Comparison of ENCODE assay signal across 8 cellular contexts in the genomic region with DNA sequence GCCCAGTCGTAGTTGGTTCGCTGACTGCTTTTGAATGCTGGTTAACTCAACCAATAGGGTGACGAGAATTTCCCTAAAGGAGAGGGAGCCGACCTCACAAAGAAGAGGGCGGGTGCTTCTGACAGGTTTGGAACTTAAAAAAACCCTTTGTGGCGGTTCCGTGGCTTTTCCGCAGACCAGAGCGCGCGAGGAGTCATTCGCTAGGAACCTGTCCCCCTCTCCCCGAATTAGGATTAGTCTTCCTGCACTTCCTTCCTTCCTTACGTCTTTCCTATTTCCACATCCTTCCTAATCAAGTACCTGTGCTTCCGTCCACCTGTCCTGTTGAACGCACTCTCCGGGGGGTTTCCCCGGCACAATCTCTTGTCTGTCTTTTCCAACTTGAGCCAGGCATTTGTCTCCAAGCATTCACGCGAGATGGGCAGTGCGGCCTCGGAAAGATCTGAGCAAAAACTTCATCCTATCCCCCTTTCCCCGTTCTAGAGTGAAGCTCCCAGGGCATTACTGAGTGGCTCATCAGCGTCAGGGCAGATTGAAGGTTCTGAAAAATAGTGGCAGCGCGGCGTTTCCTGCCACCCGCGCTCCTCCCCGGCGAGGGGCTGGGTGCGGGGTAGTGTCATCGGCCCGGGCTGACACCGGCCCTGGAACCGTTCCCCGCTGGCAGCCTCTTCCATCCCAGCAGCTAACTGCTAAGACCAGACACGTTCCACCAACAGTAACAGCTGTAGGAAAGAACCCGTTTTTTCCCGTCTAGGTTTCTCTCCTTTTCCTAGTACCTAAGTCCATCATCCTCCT. TPM values are rescaled to one million over a fixed set of nuclear protein-coding genes. Genes with fewer than 3 reads are reported as not detected.
DNase-seq lines count a peak whose midpoint lies in the region; ATAC-seq, FAIRE-seq and TF ChIP-seq lines count a peak whose summit lies in the region.

No MANE protein-coding gene starts in this region.

- POLR2A ChIA-PET in HepG2 (lab: Yijun Ruan, JAX) = interaction anchor here (0.8 to 2.4 kb wide), 8 partner anchors 9 to 223 kb away, joined by 3 to 7 read pairs (median 5); no protein-coding TSS in a partner anchor

- H3K27me3 ChIP-seq in HepG2 (ENCODE audit: control insufficient read depth in 1 of 2, insufficient read depth in 2 of 2, low read length in 2 of 2) = no peaks in the 10 kb centered on the region; a peak in 2 of 5 replicates

- peaks cover 30% of the 10 kb centered on the region for H3K4me1 ChIP-seq in HepG2 (ENCODE audit: insufficient read depth, low read length)

- H3K27ac ChIP-seq in C4-2B (peak overlapping the region; percentile 93), HepG2 (ENCODE audit: extremely low read length, insufficient read depth, low read length) (peak overlapping the region; percentile 53)

- peak; percentile 74 to 86 for TF ChIP-seq POLR2A in HepG2 (IDR thresholded peaks at IDR 0.05; ENCODE audit: insufficient read depth in 1 of 2, low read depth in 2 of 2, low read length in 2 of 2)

- H3K4me3 ChIP-seq in HepG2 (replicated peaks in 1 of 3; ENCODE audit: insufficient read depth in 1 of 3, low read depth in 2 of 3, low read length in 3 of 3) = peak overlapping the region; percentile 83 to 92 (median 91)

- no peak for TF ChIP-seq RAD21 in HepG2 (CRISPR knock-in tag; IDR thresholded peaks at IDR 0.05)

- FAIRE-seq in HepG2 (lab: Jason Lieb, UNC) = peak; percentile 72

- H3K36me3 ChIP-seq in HepG2 (replicated peaks in 1 of 2; ENCODE audit: control insufficient read depth in 1 of 2, insufficient read depth in 2 of 2, low read length in 2 of 2) = no peaks in the 10 kb centered on the region

- no peaks in the 10 kb centered on the region for H3K9me3 ChIP-seq in HepG2 (ENCODE audit: low read length)

- no peak for TF ChIP-seq CTCF in C4-2B (conservative IDR thresholded peaks at IDR 0.05)
- TF ChIP-seq CTCF in HepG2 (CRISPR knock-in tag; IDR thresholded peaks at IDR 0.05) = no peak

- intact Hi-C loops in HepG2 (cut with micrococcal nuclease; ENCODE audit: unreplicated experiment) = loop anchor here (1.0 to 5.0 kb wide), 5 partner anchors 10 to 345 kb away; no protein-coding TSS in a partner anchor

- CTCF ChIA-PET in HepG2 (lab: Yijun Ruan, JAX; ENCODE audit: low intra/inter-chr PET ratio, low total read pairs) = no interaction called here

- TSS peak; percentile 69 for BruUV-seq in HepG2 (replicated peaks; lab: Mats Ljungman, UMichigan)

- in situ Hi-C loops in HepG2 (cut with HindIII; ENCODE audit: extremely low pct_ligation_motif_present, low pct_unique_long_range_greater_than_20kb) = loop anchor here (10.0 kb wide), 2 partner anchors 218 to 298 kb away; no protein-coding TSS in a partner anchor

- H3K4me2 ChIP-seq in HepG2 (ENCODE audit: low read depth, low read length) = peak overlapping the region; percentile 93

- DNase-seq in NCI-H748 treated with DMSO at 0.1 percent for 48 hours (lab: John Stamatoyannopoulos, UW) (peak; percentile 96), dermis microvascular lymphatic vessel endothelial cell (ENCODE audit: low read depth in 2 of 2) (peak; percentile 94 to 97), HepG2 (ENCODE audit: low spot score) (peak; percentile 97)
- DNase-seq in activated CD4-positive, alpha-beta T cell treated with anti-CD3 and anti-CD28 coated beads, Interleukin-2, amount 50 U/mL, for 4 hours = peak; percentile 69 to 76
- DNase-seq in stimulated activated CD4-positive, alpha-beta T cell treated with anti-CD3 and anti-CD28 coated beads, Interleukin-4, amount 100 ng/mL, for 1 hour = peak; percentile 66

- peaks cover 26% of the 10 kb centered on the region for H3K79me2 ChIP-seq in HepG2 (ENCODE audit: insufficient read depth, low read length)

- H4K20me1 ChIP-seq in HepG2 (ENCODE audit: insufficient read depth, low read length) = no peaks in the 10 kb centered on the region; the same call in 1 of the 2 replicates

- TF ChIP-seq EP300 in HepG2 (IDR thresholded peaks at IDR 0.05; ENCODE audit: low read depth in 2 of 2, low read length in 2 of 2) = peak in 1 of 2 experiments; percentile 19; a peak in 1 of 4 replicates
- TF ChIP-seq EP300 in HepG2 (CRISPR knock-in tag; IDR thresholded peaks at IDR 0.05; ENCODE audit: borderline replicate concordance) = no peak

- peak; percentile 76 for ATAC-seq in GM19351 (IDR thresholded peaks at IDR 0.05; ENCODE audit: unreplicated experiment)
- ATAC-seq in HG03521 (IDR thresholded peaks at IDR 0.05; ENCODE audit: unreplicated experiment) = peak; percentile 81
- peak; percentile 92 for ATAC-seq in HepG2

- H3K9ac ChIP-seq in HepG2 (ENCODE audit: insufficient read depth, low read depth, low read length) = peak overlapping the region; percentile 77

- peak overlapping the region; percentile 84 for H2AFZ ChIP-seq in HepG2 (ENCODE audit: low read length)

- WGBS in HepG2 (ENCODE audit: low lambda C conversion rate) = 1% methylated on average over 36 of the region's 40 CpGs

TF ChIP-seq in HepG2, 621 proteins besides CTCF, POLR2A, EP300 and RAD21 (continues in another document):
- TF ChIP-seq SRF (IDR thresholded peaks at IDR 0.05; ENCODE audit: low read depth, low read length) (peak; percentile 58; the same call in 1 of the 2 replicates), ZNF232 (CRISPR knock-in tag; IDR thresholded peaks at IDR 0.05; ENCODE audit: borderline replicate concordance) (no peak; the same call in 1 of the 2 replicates), ARHGAP35 (CRISPR knock-in tag; IDR thresholded peaks at IDR 0.05; ENCODE audit: borderline replicate concordance) (no peak), ZBTB3 (CRISPR knock-in tag; IDR thresholded peaks at IDR 0.05; ENCODE audit: borderline replicate concordance, low read depth) (no peak), THAP8 (CRISPR knock-in tag; IDR thresholded peaks at IDR 0.05; ENCODE audit: borderline replicate concordance) (peak; percentile 46; the same call in 1 of the 2 replicates), CAMTA2 (CRISPR knock-in tag; IDR thresholded peaks at IDR 0.05; ENCODE audit: borderline replicate concordance) (peak; percentile 58; the same call in 1 of the 2 replicates), POLR2AphosphoS5 (IDR thresholded peaks at IDR 0.05; ENCODE audit: low read depth, low read length) (peak; percentile 82), SOX5 (CRISPR knock-in tag; IDR thresholded peaks at IDR 0.05; ENCODE audit: borderline replicate concordance) (0 out of 2 replicates have a peak, but pooled peaks have one; percentile 7), ZIK1 (CRISPR knock-in tag; IDR thresholded peaks at IDR 0.05; ENCODE audit: borderline replicate concordance, low read depth) (no peak), SMYD3 (CRISPR knock-in tag; IDR thresholded peaks at IDR 0.05) (no peak), ELF1 (CRISPR knock-in tag; IDR thresholded peaks at IDR 0.05) (no peak)
- TF ChIP-seq, protein P1, sequence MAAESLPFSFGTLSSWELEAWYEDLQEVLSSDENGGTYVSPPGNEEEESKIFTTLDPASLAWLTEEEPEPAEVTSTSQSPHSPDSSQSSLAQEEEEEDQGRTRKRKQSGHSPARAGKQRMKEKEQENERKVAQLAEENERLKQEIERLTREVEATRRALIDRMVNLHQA (CRISPR knock-in tag; IDR thresholded peaks at IDR 0.05) = no peak

RNA-seq across cellular contexts. Expression of gene STXBP5, which starts 1.5 kb away (rescaled TPM):
- total RNA-seq in dermis microvascular lymphatic vessel endothelial cell (15.1 and 17.1 TPM in 2 replicates), HepG2 (2016; rRNA removed; fragmentation: Illumina TruSeq; extraction: Trizol) (19.4 and 21.8 TPM in 2 replicates)
- 3.0 and 4.1 TPM in 2 replicates for total RNA-seq in HepG2 (2016; cell fraction: cytosol; rRNA removed; fragmentation: Illumina TruSeq; extraction: Trizol; ENCODE audit: low read depth)
- total RNA-seq in HepG2 (2016; cell fraction: insoluble cytoplasmic fraction; rRNA removed; fragmentation: Illumina TruSeq; extraction: Trizol) = 18.5 and 18.8 TPM in 2 replicates
- total RNA-seq in HepG2 (2016; cell fraction: membrane; rRNA removed; fragmentation: Illumina TruSeq; extraction: Trizol) = 6.7 and 8.3 TPM in 2 replicates
- total RNA-seq in HepG2 (2016; cell fraction: nucleus; rRNA removed; fragmentation: Illumina TruSeq; extraction: Trizol) = 36.7 and 39.8 TPM in 2 replicates
- polyA plus RNA-seq in HepG2 (2011; rRNA removed) = 8.8 and 9.5 TPM in 2 replicates
- 3.9 and 6.8 TPM in 2 replicates for polyA plus RNA-seq in HepG2 (2011; cell fraction: cytosol; rRNA removed)
- polyA plus RNA-seq in HepG2 (2011; cell fraction: nucleus; rRNA removed) = 7.1 and 11.0 TPM in 2 replicates
- 5.4 and 7.4 TPM in 2 replicates for polyA plus RNA-seq in HepG2 (2012)
- polyA plus RNA-seq in HepG2 (2016; cell fraction: cytosol; fragmentation: Illumina TruSeq; extraction: Trizol; ENCODE audit: low read depth) = 0.29 and 0.48 TPM in 2 replicates
- polyA plus RNA-seq in HepG2 (2016; cell fraction: insoluble cytoplasmic fraction; fragmentation: Illumina TruSeq; extraction: Trizol; ENCODE audit: low read depth) = 10.8 and 12.3 TPM in 2 replicates
- 1.5 and 1.9 TPM in 2 replicates for polyA plus RNA-seq in HepG2 (2016; cell fraction: membrane; fragmentation: Illumina TruSeq; extraction: Trizol; ENCODE audit: low read depth)
- polyA plus RNA-seq in HepG2 (2016; cell fraction: nucleus; fragmentation: Illumina TruSeq; extraction: Trizol; ENCODE audit: insufficient read depth, low read depth) = 14.3 and 16.7 TPM in 2 replicates
- polyA minus RNA-seq in HepG2 (2011; rRNA and poly(A)+ RNA removed; ENCODE audit: low replicate concordance) = 22.2 and 28.0 TPM in 2 replicates
- 22.2 and 25.0 TPM in 2 replicates for polyA minus RNA-seq in HepG2 (2011; cell fraction: cytosol; rRNA and poly(A)+ RNA removed)
- polyA minus RNA-seq in HepG2 (2011; cell fraction: nucleus; rRNA and poly(A)+ RNA removed) = 87.7 and 92.5 TPM in 2 replicates

Comparison
In these comparisons a context has a peak if more than half of its experiments do, and no peak if none do; other contexts are left out.
1. Peak in every context shown above with its lines: DNase-seq, ATAC-seq, H3K4me3 ChIP-seq and H3K27ac ChIP-seq.